Comparison of ENCODE assay signal across 14 cellular contexts in the genomic region with DNA sequence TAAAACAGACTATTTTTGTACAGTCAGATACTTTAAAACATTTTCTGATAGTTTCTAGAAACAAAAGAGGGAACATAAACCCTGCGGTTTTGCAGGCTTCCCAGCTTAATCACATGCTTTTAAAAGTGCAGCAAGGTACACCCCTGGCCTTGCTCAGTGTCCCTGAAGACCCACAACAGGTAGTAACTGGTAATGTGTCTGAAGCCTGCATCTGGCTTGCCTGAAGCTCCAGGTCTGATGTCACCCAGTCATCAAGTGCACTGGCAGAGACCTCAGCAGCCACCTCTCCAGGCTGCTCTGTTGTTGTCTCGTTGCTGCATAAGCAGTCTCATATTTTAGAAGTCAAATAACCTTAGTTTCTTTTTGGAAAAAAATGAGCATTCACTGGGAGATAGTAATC.
DNase-seq lines count a peak whose midpoint lies in the region; ATAC-seq and TF ChIP-seq lines count a peak whose summit lies in the region.
"Had no signal": no experiment of that assay in that cellular context is flagged by ENCODE, and none has a peak within 500 bp of the region (broad histone marks: within the 10 kb centered on the region; RNA-seq: fewer than 3 reads in every experiment).

No MANE protein-coding gene starts in this region.

- no peaks in the 10 kb centered on the region for H3F3A ChIP-seq in neural progenitor cell (ENCODE audit: low read depth)

- H3K9ac ChIP-seq in neural progenitor cell: no peak overlapping the region

- H3K27me3 ChIP-seq in neural progenitor cell: no peaks in the 10 kb centered on the region
- H3K27me3 ChIP-seq in SJCRH30: no peaks in the 10 kb centered on the region

- peaks cover 2% of the 10 kb centered on the region for H3K27me3 Mint-ChIP-seq in neural progenitor cell (ENCODE audit: insufficient read depth, low read depth)
- H3K27me3 Mint-ChIP-seq: stimulated activated memory B cell treated with anti-CD40 and anti-IgM and Interleukin-4, amounts not matched to agents 10 μg/mL and 1 μg/mL and 100 μg/mL, for 72 hours had no signal

- no peak overlapping the region for H3K4me3 Mint-ChIP-seq in neural progenitor cell
- H3K4me3 Mint-ChIP-seq: activated T-cell treated with anti-CD3 and anti-CD28 coated beads, Interleukin-2, amount 50 U/mL, for 72 hours; stimulated activated memory B cell treated with anti-CD40 and anti-IgM and Interleukin-4, amounts not matched to agents 10 μg/mL and 1 μg/mL and 100 μg/mL, for 72 hours had no signal

- ATAC-seq in HG02678 (IDR thresholded peaks at IDR 0.05; ENCODE audit: unreplicated experiment) (peak; percentile 60), HG03442 (IDR thresholded peaks at IDR 0.05; ENCODE audit: unreplicated experiment) (peak; percentile 72), GM19328 (IDR thresholded peaks at IDR 0.05; ENCODE audit: unreplicated experiment) (no peak)
- ATAC-seq: activated T-cell treated with anti-CD3 and anti-CD28 coated beads, Interleukin-2, amount 50 U/mL, for 72 hours; stimulated activated memory B cell treated with anti-CD40 and anti-IgM and Interleukin-4, amounts not matched to agents 10 μg/mL and 1 μg/mL and 100 μg/mL, for 72 hours had no signal

- no peaks in the 10 kb centered on the region for H3K9me3 Mint-ChIP-seq in neural progenitor cell
- H3K9me3 Mint-ChIP-seq: stimulated activated memory B cell treated with anti-CD40 and anti-IgM and Interleukin-4, amounts not matched to agents 10 μg/mL and 1 μg/mL and 100 μg/mL, for 72 hours had no signal

- no peak for TF ChIP-seq CTCF in neural progenitor cell (IDR thresholded peaks at IDR 0.05)

- no peaks in the 10 kb centered on the region for H3K4me1 Mint-ChIP-seq in neural progenitor cell
- H3K4me1 Mint-ChIP-seq: stimulated activated memory B cell treated with anti-CD40 and anti-IgM and Interleukin-4, amounts not matched to agents 10 μg/mL and 1 μg/mL and 100 μg/mL, for 72 hours had no signal

- no peak overlapping the region for H2AFZ ChIP-seq in neural progenitor cell (replicated peaks)

- H3K4me2 ChIP-seq in neural progenitor cell: no peak overlapping the region

- H3K4me1 ChIP-seq in neural progenitor cell (no peaks in the 10 kb centered on the region), SJCRH30 (no peaks in the 10 kb centered on the region)

- H3K36me3 Mint-ChIP-seq in neural progenitor cell: no peaks in the 10 kb centered on the region
- H3K36me3 Mint-ChIP-seq: stimulated activated memory B cell treated with anti-CD40 and anti-IgM and Interleukin-4, amounts not matched to agents 10 μg/mL and 1 μg/mL and 100 μg/mL, for 72 hours had no signal

- H4K20me1 ChIP-seq in neural progenitor cell (ENCODE audit: low read depth): no peaks in the 10 kb centered on the region

- H3K9me3 ChIP-seq in neural progenitor cell (ENCODE audit: low read depth) (no peaks in the 10 kb centered on the region), SJCRH30 (replicated peaks) (no peaks in the 10 kb centered on the region)

- no peaks in the 10 kb centered on the region for H3K79me2 ChIP-seq in neural progenitor cell (ENCODE audit: low read depth)

- H3K4me3 ChIP-seq in neural progenitor cell (no peak overlapping the region), SJCRH30 (no peak overlapping the region)

- DNase-seq in DMS53 (lab: John Stamatoyannopoulos, UW): peak; percentile 14
- DNase-seq in DMS53 treated with DMSO at 0.1 percent for 48 hours (lab: John Stamatoyannopoulos, UW; ENCODE audit: unreplicated experiment): no peak
- DNase-seq in neural progenitor cell (ENCODE audit: low spot score): no peak
- DNase-seq in SJCRH30: no peak
- no peak for DNase-seq in NCI-H1105 (lab: John Stamatoyannopoulos, UW)
- DNase-seq: activated T-cell treated with anti-CD3 and anti-CD28 coated beads, Interleukin-2, amount 50 U/mL, for 72 hours; NCI-H345; Right ventricle myocardium superior had no signal

- no peak overlapping the region for H3K27ac Mint-ChIP-seq in neural progenitor cell
- H3K27ac Mint-ChIP-seq: activated T-cell treated with anti-CD3 and anti-CD28 coated beads, Interleukin-2, amount 50 U/mL, for 72 hours; stimulated activated memory B cell treated with anti-CD40 and anti-IgM and Interleukin-4, amounts not matched to agents 10 μg/mL and 1 μg/mL and 100 μg/mL, for 72 hours had no signal

- H3K36me3 ChIP-seq in neural progenitor cell (no peaks in the 10 kb centered on the region), SJCRH30 (no peaks in the 10 kb centered on the region)

- no peak overlapping the region for H3K27ac ChIP-seq in neural progenitor cell
- no peak overlapping the region for H3K27ac ChIP-seq in SJCRH30
- H3K27ac ChIP-seq: 22Rv1, VCaP had no signal
